2 cellular contexts compared by ENCODE assay signal in genomic region chr16:86671486-86672214, GRCh38.
TF ChIP-seq lines count a peak whose summit lies in the region.

No MANE protein-coding gene starts in this region.

TF ChIP-seq in HepG2, 621 proteins besides CTCF, POLR2A, EP300 and RAD21:
- TF ChIP-seq MNT (IDR thresholded peaks at IDR 0.05): peak; percentile 68; the same call in 1 of the 2 replicates
- TF ChIP-seq ZNF781 (CRISPR knock-in tag; IDR thresholded peaks at IDR 0.05; ENCODE audit: borderline replicate concordance, not compliant biosample characterization): no peak
- TF ChIP-seq ZSCAN20 (CRISPR knock-in tag; IDR thresholded peaks at IDR 0.05; ENCODE audit: borderline replicate concordance): no peak
- TF ChIP-seq MXD4 (CRISPR knock-in tag; IDR thresholded peaks at IDR 0.05): no peak
- no peak for TF ChIP-seq MED1 (CRISPR knock-in tag; IDR thresholded peaks at IDR 0.05)
- no peak for TF ChIP-seq HIVEP1 (CRISPR knock-in tag; IDR thresholded peaks at IDR 0.05)
- TF ChIP-seq MTF1 (CRISPR knock-in tag; IDR thresholded peaks at IDR 0.05): no peak
- TF ChIP-seq HMG20A (CRISPR knock-in tag; IDR thresholded peaks at IDR 0.05; ENCODE audit: borderline replicate concordance): no peak
- no peak for TF ChIP-seq U2AF1 (optimal IDR thresholded peaks at IDR 0.05; ENCODE audit: low read depth, low read length)

TF ChIP-seq in H1, 55 proteins besides CTCF, POLR2A, EP300 and RAD21:
- no peak for TF ChIP-seq SIN3A (conservative IDR thresholded peaks at IDR 0.05 in 1 of 2, IDR thresholded peaks at IDR 0.05 in 1 of 2; ENCODE audit: low read depth in 1 of 2, low read length in 2 of 2)
- no peak for TF ChIP-seq CHD2 (IDR thresholded peaks at IDR 0.05; ENCODE audit: low read length)
- no peak for TF ChIP-seq BCL11A (IDR thresholded peaks at IDR 0.05; ENCODE audit: low read depth in 2 of 2, low read length in 2 of 2)
